10 cellular contexts compared by ENCODE assay signal in the genomic region with DNA sequence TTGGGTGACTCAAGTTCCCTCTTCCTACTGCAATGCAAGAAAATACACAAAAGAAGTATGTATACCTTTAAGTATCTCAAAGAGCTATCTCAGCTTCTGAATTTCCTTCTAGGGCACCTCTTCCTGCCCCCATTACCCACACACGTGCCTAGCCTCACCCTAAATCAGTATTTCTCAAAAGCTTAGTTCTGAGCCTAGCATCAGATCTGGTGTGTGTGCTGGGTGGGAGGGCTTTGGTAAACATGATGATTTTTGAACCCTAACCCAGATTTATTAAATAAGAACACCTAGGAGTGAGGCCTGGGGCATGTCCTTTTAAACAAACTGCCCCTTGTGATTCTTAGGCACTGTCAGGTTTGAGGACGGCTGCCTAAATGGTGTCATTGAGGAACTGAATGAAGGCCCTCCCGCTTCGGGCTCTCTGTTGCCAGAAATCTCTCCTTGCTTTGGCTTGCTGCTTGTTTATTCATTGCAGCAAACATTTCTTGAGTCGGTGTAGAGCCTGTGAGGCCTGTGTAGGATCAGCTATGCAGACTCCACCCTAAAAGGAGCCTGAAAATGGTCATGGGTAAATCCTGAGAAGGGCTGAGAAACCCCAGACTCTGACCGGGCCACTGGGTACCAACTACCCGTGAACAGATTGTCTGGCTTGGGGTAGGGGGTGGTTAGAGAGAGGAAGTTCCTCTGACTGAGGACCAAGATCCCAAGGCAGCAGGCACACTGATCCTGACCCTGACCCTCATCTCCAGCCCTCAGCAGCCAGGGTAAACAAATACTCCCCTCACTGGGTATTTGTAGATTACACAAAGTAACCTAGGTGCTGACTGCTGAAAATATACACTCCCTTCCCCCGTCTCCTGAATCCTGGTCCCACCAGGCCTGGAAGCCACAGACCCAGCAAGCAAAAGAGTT. TPM values are rescaled to one million over a fixed set of nuclear protein-coding genes. Genes with fewer than 3 reads are reported as not detected.
A peak's percentile ranks its signal among the peaks of the same experiment; 100 is the strongest.
DNase-seq lines count a peak whose midpoint lies in the region; ATAC-seq and TF ChIP-seq lines count a peak whose summit lies in the region.
"Had no signal": no experiment of that assay in that cellular context is flagged by ENCODE, and none has a peak within 500 bp of the region (broad histone marks: within the 10 kb centered on the region; RNA-seq: fewer than 3 reads in every experiment).

No MANE protein-coding gene starts in this region.

- peak overlapping the region; percentile 83 to 92 (median 88) for H3K4me3 Mint-ChIP-seq in CD8-positive, alpha-beta memory T cell
- H3K4me3 Mint-ChIP-seq in endodermal cell, result no peak overlapping the region

- H3K27ac ChIP-seq in CD8-positive, alpha-beta memory T cell (ENCODE audit: low read depth, low read length), result no peak overlapping the region
- H3K27ac ChIP-seq in PC-3 (ENCODE audit: low read length), result no peak overlapping the region
- H3K27ac ChIP-seq in endodermal cell (ENCODE audit: low read depth, low read length), result no peak overlapping the region
- H3K27ac ChIP-seq in psoas muscle, result peak overlapping the region; percentile 100
- H3K27ac ChIP-seq: SK-N-MC had no signal

- ATAC-seq in PC-3, result no peak
- no peak for ATAC-seq in psoas muscle
- no peak for ATAC-seq in GM19395 (IDR thresholded peaks at IDR 0.05; ENCODE audit: unreplicated experiment)
- no peak for ATAC-seq in GM19467 (IDR thresholded peaks at IDR 0.05; ENCODE audit: unreplicated experiment)

- H3K36me3 Mint-ChIP-seq in CD8-positive, alpha-beta memory T cell, result no peaks in the 10 kb centered on the region
- H3K36me3 Mint-ChIP-seq in endodermal cell (ENCODE audit: low read depth), result no peaks in the 10 kb centered on the region

- BruUV-seq in PC-3 (replicated peaks; lab: Mats Ljungman, UMichigan), result no TSS peak

- no peaks in the 10 kb centered on the region for H3K9me2 ChIP-seq in PC-3 (replicated peaks; ENCODE audit: low read length)

- peaks cover 38% of the 10 kb centered on the region for H3K79me2 ChIP-seq in PC-3 (ENCODE audit: low read length)

- DNase-seq in CD8-positive, alpha-beta memory T cell, result peak in 2 of 5 donors; percentile 1 to 44
- DNase-seq in PC-3, result no peak
- peak; percentile 50 for DNase-seq in endodermal cell
- DNase-seq in psoas muscle, result no peak
- DNase-seq in stimulated activated CD4-positive, alpha-beta T cell treated with anti-CD3 and anti-CD28 coated beads, Interleukin-1b, Interleukin-23, amount 100 ng/mL, for 48 hours, result no peak
- no peak for DNase-seq in foreskin melanocyte
- DNase-seq: dermis blood vessel endothelial cell had no signal

- no peaks in the 10 kb centered on the region for H3K9me3 Mint-ChIP-seq in CD8-positive, alpha-beta memory T cell
- H3K9me3 Mint-ChIP-seq in endodermal cell, result no peaks in the 10 kb centered on the region

- no peaks in the 10 kb centered on the region for H3K27me3 ChIP-seq in CD8-positive, alpha-beta memory T cell (ENCODE audit: insufficient read depth, low read length, poor library complexity, severe bottlenecking)
- H3K27me3 ChIP-seq in PC-3 (ENCODE audit: low read length), result no peaks in the 10 kb centered on the region
- H3K27me3 ChIP-seq in endodermal cell (ENCODE audit: control insufficient read depth, insufficient read depth, low read length, poor library complexity, severe bottlenecking), result peaks cover 46% of the 10 kb centered on the region
- no peaks in the 10 kb centered on the region for H3K27me3 ChIP-seq in psoas muscle (ENCODE audit: insufficient read depth in 3 of 3, low read length in 2 of 3)

- H3K9ac ChIP-seq in PC-3 (ENCODE audit: low read length) (no peak overlapping the region), endodermal cell (ENCODE audit: extremely low read depth, low read length, poor library complexity, severe bottlenecking) (no peak overlapping the region)

- peaks cover 60 to 74% (median 71%) of the 10 kb centered on the region in 3 donors for H3K4me1 Mint-ChIP-seq in CD8-positive, alpha-beta memory T cell
- H3K4me1 Mint-ChIP-seq in endodermal cell, result peaks cover 17% of the 10 kb centered on the region

- H3K27ac Mint-ChIP-seq in CD8-positive, alpha-beta memory T cell, result peak overlapping the region; percentile 43 to 87 (median 76)
- H3K27ac Mint-ChIP-seq in endodermal cell, result no peak overlapping the region

- H3K4me1 ChIP-seq in CD8-positive, alpha-beta memory T cell (ENCODE audit: insufficient read depth, low read length), result peaks cover 70% of the 10 kb centered on the region
- peaks cover 30% of the 10 kb centered on the region for H3K4me1 ChIP-seq in PC-3 (ENCODE audit: insufficient read depth, low read length)
- peaks cover 19% of the 10 kb centered on the region for H3K4me1 ChIP-seq in endodermal cell (ENCODE audit: control insufficient read depth, insufficient read depth, low read length)
- H3K4me1 ChIP-seq in psoas muscle, result peaks cover 62% of the 10 kb centered on the region

- CTCF ChIA-PET in CD8-positive, alpha-beta memory T cell (lab: Charles Lee), result interaction anchor here (0.6 kb wide), 1 partner anchor 21 kb away, joined by 3 read pairs; no protein-coding TSS in a partner anchor
- CTCF ChIA-PET in PC-3 (lab: Charles Lee), result interaction anchor here (0.7 kb wide), 1 partner anchor 71 kb away, joined by 4 read pairs; no protein-coding TSS in a partner anchor

- intact Hi-C loops in PC-3 (cut with micrococcal nuclease), result loop anchor here (5.0 to 10.0 kb wide), 3 partner anchors 39 to 149 kb away; a partner anchor contains a TSS
- intact Hi-C loops in psoas muscle (cut with DNase I), result no loop called here

- H3F3A ChIP-seq in PC-3 (ENCODE audit: low read length, unreplicated experiment), result no peaks in the 10 kb centered on the region

- POLR2A ChIA-PET in CD8-positive, alpha-beta memory T cell (lab: Charles Lee), result no interaction called here
- POLR2A ChIA-PET in PC-3 (lab: Charles Lee; ENCODE audit: unreplicated experiment), result interaction anchor here (0.6 kb wide), 1 partner anchor 81 kb away, joined by 3 read pairs; no protein-coding TSS in a partner anchor

- no peaks in the 10 kb centered on the region for H3K36me3 ChIP-seq in CD8-positive, alpha-beta memory T cell (ENCODE audit: insufficient read depth, low read length)
- no peaks in the 10 kb centered on the region for H3K36me3 ChIP-seq in PC-3 (ENCODE audit: low read depth, low read length)
- no peaks in the 10 kb centered on the region for H3K36me3 ChIP-seq in endodermal cell (ENCODE audit: control insufficient read depth, insufficient read depth, low read length)
- peaks cover 0 to 30% of the 10 kb centered on the region in 2 donors for H3K36me3 ChIP-seq in psoas muscle (ENCODE audit: insufficient read depth in 1 of 2, low read depth in 1 of 2)

- H4K20me1 ChIP-seq in PC-3 (ENCODE audit: low read length), result no peaks in the 10 kb centered on the region

- 74 to 93% methylated on average over 4 to 8 of the region's 8 CpGs for WGBS in endodermal cell (ENCODE audit: insufficient coverage in 1 of 2, insufficient read length in 1 of 2), 2 experiments
- 33 to 59% (median 37%) methylated on average over 8 of the region's 8 CpGs for WGBS in psoas muscle, 3 donors

- TF ChIP-seq CTCF in PC-3 (conservative IDR thresholded peaks at IDR 0.05; ENCODE audit: low read depth, low read length) (no peak), endodermal cell (conservative IDR thresholded peaks at IDR 0.05) (no peak), psoas muscle (IDR thresholded peaks at IDR 0.05) (no peak)

- peaks cover 0 to 2% of the 10 kb centered on the region in 2 donors for H3K27me3 Mint-ChIP-seq in CD8-positive, alpha-beta memory T cell
- H3K27me3 Mint-ChIP-seq in endodermal cell (ENCODE audit: insufficient read depth), result peaks cover 47% of the 10 kb centered on the region

- H3K4me3 ChIP-seq in CD8-positive, alpha-beta memory T cell (ENCODE audit: low read length), result peak overlapping the region; percentile 67
- H3K4me3 ChIP-seq in PC-3 (ENCODE audit: low read length) (no peak overlapping the region; the same call in 1 of the 2 replicates), endodermal cell (ENCODE audit: low read length) (no peak overlapping the region), psoas muscle (peak overlapping the region; percentile 98)
- H3K4me3 ChIP-seq: SK-N-MC had no signal

- no peak overlapping the region for H2AFZ ChIP-seq in PC-3 (ENCODE audit: low read length)

- H3K9me3 ChIP-seq in CD8-positive, alpha-beta memory T cell (ENCODE audit: low read length), result no peaks in the 10 kb centered on the region
- H3K9me3 ChIP-seq in PC-3 (ENCODE audit: low read length) (no peaks in the 10 kb centered on the region), endodermal cell (ENCODE audit: control insufficient read depth, low read length) (no peaks in the 10 kb centered on the region), psoas muscle (no peaks in the 10 kb centered on the region)

- peak overlapping the region; percentile 97 for H3K4me2 ChIP-seq in PC-3 (ENCODE audit: low read length)

RNA-seq across cellular contexts. Expression of a gene that starts 3.0 kb away (rescaled TPM):
- 1 to 10 TPM; 2.8 to 3.8 TPM for total RNA-seq in CD8-positive, alpha-beta memory T cell
- 12.8 TPM for polyA plus RNA-seq in CD8-positive, alpha-beta memory T cell
- 16.1 and 43.3 TPM in 2 replicates for total RNA-seq in PC-3 (2014; rRNA removed)
- total RNA-seq in endodermal cell, result 1 to 10 TPM in 1 of 2 donors, under 1 TPM in 1; 0.77 to 1.0 TPM
- 0.50 TPM for polyA plus RNA-seq in endodermal cell (2013, experiment 1 of 2)
- 0.25 TPM for polyA plus RNA-seq in endodermal cell (2013, experiment 2 of 2)
- total RNA-seq in psoas muscle, result 100 to 1,000 TPM in 1 of 4 donors, 10 to 100 TPM in 3; 32.6 to 182 (median 80.9) TPM
- polyA plus RNA-seq in psoas muscle, result 10 to 100 TPM; 41.7 to 97.7 (median 80.8) TPM

Comparison
In these comparisons a context has a peak if more than half of its experiments do, and no peak if none do; other contexts are left out.
1. H3K4me3 ChIP-seq: peak in CD8-positive, alpha-beta memory T cell (single experiment) and psoas muscle (single experiment); none in PC-3 (single experiment) and endodermal cell (single experiment).